13 cellular contexts compared by ENCODE assay signal in genomic region chr11:114366331-114367243, GRCh38. TPM values are rescaled to one million over a fixed set of nuclear protein-coding genes. Genes with fewer than 3 reads are reported as not detected.
DNase-seq lines count a peak whose midpoint lies in the region; FAIRE-seq and TF ChIP-seq lines count a peak whose summit lies in the region.
"Had no signal": no experiment of that assay in that cellular context is flagged by ENCODE, and none has a peak within 500 bp of the region (broad histone marks: within the 10 kb centered on the region; RNA-seq: fewer than 3 reads in every experiment).

No MANE protein-coding gene starts in this region.

- in situ Hi-C loops in astrocyte of the spinal cord (cut with HindIII; ENCODE audit: low sequenced_read_pairs), result no loop called here
- in situ Hi-C loops in GM13977 (cut with MboI; ENCODE audit: low pct_unique_long_range_greater_than_20kb, low sequenced_read_pairs, unreplicated experiment), result no loop called here

- peak overlapping the region; percentile 95 for H3K27ac ChIP-seq in AG04450 (ENCODE audit: low read depth, low read length)

- CTCF ChIA-PET in AG04450 (lab: Charles Lee), result interaction anchor here (1.0 to 1.6 kb wide), 2 partner anchors 19 to 31 kb away, joined by 3 to 7 read pairs; no protein-coding TSS in a partner anchor

- POLR2A ChIA-PET in AG04450 (lab: Yijun Ruan, JAX), result interaction anchor here (1.5 kb wide), 1 partner anchor 26 kb away, joined by 3 read pairs; no protein-coding TSS in a partner anchor

- DNase-seq in AG04450 (ENCODE audit: low read depth, low spot score) (peak; percentile 74), HTR-8/SVneo (ENCODE audit: insufficient read length, low spot score) (peak; percentile 63), astrocyte of the spinal cord (ENCODE audit: low read depth, low spot score) (peak; percentile 76), kidney glomerular epithelial cell (lab: John Stamatoyannopoulos, UW) (peak; percentile 86), GM13977 (ENCODE audit: low spot score) (no peak), occipital lobe (lab: John Stamatoyannopoulos, UW) (no peak), NCI-H146 (lab: John Stamatoyannopoulos, UW) (no peak), NCI-H1105 (lab: John Stamatoyannopoulos, UW) (no peak)
- DNase-seq: activated CD4-positive, alpha-beta memory T cell treated with anti-CD3 and anti-CD28 coated beads, Interleukin-2, amount 10 ng/mL, durations not matched to agents 7 days and 5 days; activated naive CD8-positive, alpha-beta T cell treated with anti-CD3 and anti-CD28 coated beads for 36 hours; NCI-H446; stimulated activated naive CD4-positive, alpha-beta T cell treated with Interleukin-2 at 50 U/mL for 16 hours had no signal

- no peaks in the 10 kb centered on the region for H3K9me3 ChIP-seq in AG04450 (ENCODE audit: control insufficient read depth, insufficient read depth, low read length)

- TF ChIP-seq CTCF in AG04450 (IDR thresholded peaks at IDR 0.05; ENCODE audit: low read depth, low read length) (no peak), astrocyte of the spinal cord (IDR thresholded peaks at IDR 0.05; ENCODE audit: low read depth, low read length) (no peak), GM13977 (IDR thresholded peaks at IDR 0.05; ENCODE audit: extremely low read depth, insufficient read depth, missing control alignments) (no peak)

- H3K4me3 ChIP-seq in AG04450 (ENCODE audit: low read depth, low read length) (no peak overlapping the region; the same call in 1 of the 2 replicates), astrocyte of the spinal cord (ENCODE audit: low read depth, low read length) (no peak overlapping the region)

- peak; percentile 95 for FAIRE-seq in HTR-8/SVneo (lab: Jason Lieb, UNC)
- FAIRE-seq: endometrium had no signal

- H3K27me3 ChIP-seq in AG04450 (ENCODE audit: control insufficient read depth, insufficient read depth, low read length), result no peaks in the 10 kb centered on the region

RNA-seq across cellular contexts. Expression of gene C11orf71, which starts 33.7 kb away (rescaled TPM):
- 3.8 and 4.5 TPM in 2 replicates for polyA plus RNA-seq in AG04450 (2011; rRNA removed)
- 6.2 and 7.1 TPM in 2 replicates for polyA minus RNA-seq in AG04450 (2011; rRNA and poly(A)+ RNA removed)
- total RNA-seq in occipital lobe, result 14.7 TPM

RNA-seq across cellular contexts. Expression of gene RBM7, which starts 33.9 kb away (rescaled TPM):
- 57.1 and 59.8 TPM in 2 replicates for polyA plus RNA-seq in AG04450 (2011; rRNA removed)
- polyA minus RNA-seq in AG04450 (2011; rRNA and poly(A)+ RNA removed), result 58.1 and 108 TPM in 2 replicates
- 28.9 TPM for total RNA-seq in occipital lobe

Comparison
In these comparisons a context has a peak if more than half of its experiments do, and no peak if none do; other contexts are left out.
1. DNase-seq: peak in AG04450 (single experiment), HTR-8/SVneo (single experiment), astrocyte of the spinal cord (single experiment) and kidney glomerular epithelial cell (single experiment); none in GM13977 (single experiment), occipital lobe (single experiment), NCI-H146 (single experiment) and NCI-H1105 (single experiment).